In the genomic region with DNA sequence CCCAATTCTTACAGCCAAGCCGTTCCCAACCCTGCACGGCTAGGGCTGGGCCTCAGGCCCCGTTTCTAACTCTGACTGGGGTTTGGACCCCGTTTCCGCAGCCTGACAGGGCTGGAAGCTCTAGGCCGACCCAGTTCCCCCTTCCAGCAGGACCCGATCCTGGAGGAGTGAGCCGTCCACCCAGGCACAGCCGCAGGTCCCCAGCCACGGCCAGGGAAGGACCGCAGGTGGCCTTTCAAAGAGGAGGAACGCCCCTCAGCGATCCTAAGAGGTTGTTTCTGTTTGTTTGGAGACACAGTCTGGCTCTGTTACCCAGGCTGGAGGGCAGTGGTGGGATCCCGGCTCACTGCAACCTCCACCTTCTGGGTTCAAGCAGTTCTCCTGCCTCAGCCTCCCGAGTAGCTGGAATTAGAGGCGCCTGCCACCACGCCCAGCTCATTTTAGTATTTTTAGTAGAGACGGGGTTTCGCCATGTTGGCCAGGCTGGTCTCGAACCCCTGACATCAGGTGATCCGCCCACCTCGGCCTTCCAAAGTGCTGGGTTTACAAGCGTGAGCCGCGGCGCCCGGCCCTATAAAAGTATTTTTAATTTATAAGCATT, we compare ENCODE assay signal across 1 cellular context.
TF ChIP-seq lines count a peak whose summit lies in the region.

No MANE protein-coding gene starts in this region.

TF ChIP-seq in H1, 55 proteins besides CTCF, POLR2A, EP300 and RAD21:
- TF ChIP-seq SP4 (IDR thresholded peaks at IDR 0.05; ENCODE audit: low read length) (no peak), BCL11A (IDR thresholded peaks at IDR 0.05; ENCODE audit: low read depth in 2 of 2, low read length in 2 of 2) (no peak), CEBPB (IDR thresholded peaks at IDR 0.05; ENCODE audit: low read depth, low read length) (no peak), SUZ12 (IDR thresholded peaks at IDR 0.05; ENCODE audit: low read length) (no peak), ZNF274 (IDR thresholded peaks at IDR 0.05; ENCODE audit: borderline replicate concordance, extremely low read depth, low read length) (no peak), FOSL1 (IDR thresholded peaks at IDR 0.05; ENCODE audit: insufficient read depth, low read depth, low read length) (no peak), JUN (IDR thresholded peaks at IDR 0.05; ENCODE audit: low read depth, low read length) (no peak), CHD2 (IDR thresholded peaks at IDR 0.05; ENCODE audit: low read length) (no peak), CHD1 (IDR thresholded peaks at IDR 0.05; ENCODE audit: low read depth, low read length) (no peak), NANOG (IDR thresholded peaks at IDR 0.05; ENCODE audit: insufficient read depth, low read depth, low read length, poor library complexity, severe bottlenecking) (no peak), SRF (IDR thresholded peaks at IDR 0.05; ENCODE audit: low read depth, low read length) (no peak)
